In genomic region chr6:139287868-139288267, GRCh38 we compare ENCODE assay signal across 21 cellular contexts. TPM values are rescaled to one million over a fixed set of nuclear protein-coding genes. Genes with fewer than 3 reads are reported as not detected.
A peak's percentile ranks its signal among the peaks of the same experiment; 100 is the strongest.
DNase-seq lines count a peak whose midpoint lies in the region; ATAC-seq, FAIRE-seq and TF ChIP-seq lines count a peak whose summit lies in the region.
"Had no signal": no experiment of that assay in that cellular context is flagged by ENCODE, and none has a peak within 500 bp of the region (broad histone marks: within the 10 kb centered on the region; RNA-seq: fewer than 3 reads in every experiment).

No MANE protein-coding gene starts in this region.

- H3K79me2 ChIP-seq in OCI-LY7 (ENCODE audit: insufficient read depth, low read depth, low read length) = peaks cover 36% of the 10 kb centered on the region; the same call in 1 of the 2 replicates

- no peaks in the 10 kb centered on the region for H3K9me3 ChIP-seq in CD4-positive, CD25-positive, alpha-beta regulatory T cell (ENCODE audit: control insufficient read depth in 2 of 2, low read length in 2 of 2)
- H3K9me3 ChIP-seq in OCI-LY7 (ENCODE audit: low read length) (no peaks in the 10 kb centered on the region), psoas muscle (no peaks in the 10 kb centered on the region)
- H3K9me3 ChIP-seq: Peyer's patch had no signal

- H3K36me3 ChIP-seq in CD4-positive, CD25-positive, alpha-beta regulatory T cell (ENCODE audit: control insufficient read depth, insufficient read depth, low read length) = no peaks in the 10 kb centered on the region
- H3K36me3 ChIP-seq in OCI-LY7 (ENCODE audit: insufficient read depth, low read length) = peaks cover 33% of the 10 kb centered on the region
- peaks cover 0 to 10% of the 10 kb centered on the region in 2 donors for H3K36me3 ChIP-seq in psoas muscle (ENCODE audit: insufficient read depth in 1 of 2, low read depth in 1 of 2)
- H3K36me3 ChIP-seq: Peyer's patch had no signal

- peak; percentile 57 for FAIRE-seq in GM12891 (lab: Jason Lieb, UNC)
- FAIRE-seq: K562 had no signal

- TF ChIP-seq POLR2A in GM12891 (IDR thresholded peaks at IDR 0.05; ENCODE audit: low read depth, low read length) = no peak

- POLR2A ChIA-PET in OCI-LY7 (lab: Charles Lee) = interaction anchor here (0.7 to 2.9 kb wide), 9 partner anchors 9 to 66 kb away, joined by 3 to 15 read pairs (median 5); no protein-coding TSS in a partner anchor

- TF ChIP-seq CTCF in OCI-LY7 (conservative IDR thresholded peaks at IDR 0.05; ENCODE audit: low read length) = no peak
- TF ChIP-seq CTCF in psoas muscle (IDR thresholded peaks at IDR 0.05) = no peak
- no peak for TF ChIP-seq CTCF in GM10266 (IDR thresholded peaks at IDR 0.05; ENCODE audit: control insufficient read depth, insufficient read depth, low read depth, missing control alignments)

- H3K4me3 Mint-ChIP-seq in CD4-positive, CD25-positive, alpha-beta regulatory T cell = peak overlapping the region in 1 of 4 donors; percentile 33
- H3K4me3 Mint-ChIP-seq: T-helper 17 cell had no signal

- CTCF ChIA-PET in OCI-LY7 (lab: Charles Lee; ENCODE audit: unreplicated experiment) = interaction anchor here (1.3 kb wide), 1 partner anchor 82 kb away, joined by 4 read pairs; no protein-coding TSS in a partner anchor

- peak overlapping the region; percentile 43 for H3K4me2 ChIP-seq in OCI-LY7 (ENCODE audit: low read length)

- H3K4me1 ChIP-seq in CD4-positive, CD25-positive, alpha-beta regulatory T cell (ENCODE audit: control insufficient read depth, insufficient read depth, low read length, poor library complexity, severe bottlenecking) = peaks cover 28% of the 10 kb centered on the region
- peaks cover 61% of the 10 kb centered on the region for H3K4me1 ChIP-seq in OCI-LY7 (ENCODE audit: insufficient read depth, low read length, poor library complexity, severe bottlenecking)
- peaks cover 25% of the 10 kb centered on the region for H3K4me1 ChIP-seq in psoas muscle

- no peak for DNase-seq in CD4-positive, CD25-positive, alpha-beta regulatory T cell
- no peak for DNase-seq in GM12891 (ENCODE audit: insufficient read length, low spot score)
- DNase-seq in OCI-LY7 (ENCODE audit: low spot score) = peak; percentile 70
- DNase-seq in psoas muscle = no peak
- no peak for DNase-seq in AG20443 (ENCODE audit: low spot score)
- DNase-seq in GM10266 (ENCODE audit: extremely low spot score) = no peak
- DNase-seq in NCI-H128 (lab: John Stamatoyannopoulos, UW; ENCODE audit: unreplicated experiment) = no peak
- DNase-seq: ACHN, DMS153, NCI-H1092 treated with DMSO at 0.1 percent for 48 hours, NCI-H187 treated with DMSO at 0.1 percent for 48 hours, NCI-H2171, NCI-H446 treated with DMSO at 0.1 percent for 48 hours, NCI-H748 treated with DMSO at 0.1 percent for 48 hours, Peyer's patch, Right ventricle myocardium superior, T-helper 17 cell had no signal

- H3K27me3 Mint-ChIP-seq in CD4-positive, CD25-positive, alpha-beta regulatory T cell = no peaks in the 10 kb centered on the region
- H3K27me3 Mint-ChIP-seq: T-helper 17 cell had no signal

- no peak overlapping the region for H2AFZ ChIP-seq in OCI-LY7 (ENCODE audit: low read length)

- peaks cover 0 to 2% (median 0%) of the 10 kb centered on the region in 7 donors for H3K9me3 Mint-ChIP-seq in CD4-positive, CD25-positive, alpha-beta regulatory T cell

- peaks cover 23 to 46% (median 29%) of the 10 kb centered on the region in 4 donors for H3K4me1 Mint-ChIP-seq in CD4-positive, CD25-positive, alpha-beta regulatory T cell

- ATAC-seq in CD4-positive, CD25-positive, alpha-beta regulatory T cell (ENCODE audit: low read depth in 2 of 2) = no peak
- no peak for ATAC-seq in psoas muscle
- ATAC-seq: HCT116, K562, SK-N-SH treated with all-trans-retinoic acid at 6 μM for 48 hours, T-helper 17 cell had no signal

- H3K27me3 ChIP-seq in CD4-positive, CD25-positive, alpha-beta regulatory T cell (ENCODE audit: control insufficient read depth, insufficient read depth, low read length) = no peaks in the 10 kb centered on the region
- no peaks in the 10 kb centered on the region for H3K27me3 ChIP-seq in psoas muscle (ENCODE audit: insufficient read depth in 3 of 3, low read length in 2 of 3)
- H3K27me3 ChIP-seq: Peyer's patch had no signal

- peaks cover 4% of the 10 kb centered on the region for H3K36me3 Mint-ChIP-seq in CD4-positive, CD25-positive, alpha-beta regulatory T cell

- no peak overlapping the region for H3K27ac ChIP-seq in CD4-positive, CD25-positive, alpha-beta regulatory T cell (ENCODE audit: insufficient read depth, low read length, poor library complexity, severe bottlenecking)
- H3K27ac ChIP-seq in OCI-LY7 (ENCODE audit: low read depth, low read length, poor library complexity, severe bottlenecking) (peak overlapping the region; percentile 31), psoas muscle (peak overlapping the region; percentile 98)
- H3K27ac ChIP-seq: HL-60, Peyer's patch had no signal

- intact Hi-C loops in OCI-LY7 (cut with micrococcal nuclease; ENCODE audit: unreplicated experiment) = no loop called here
- intact Hi-C loops in psoas muscle (cut with DNase I) = no loop called here

- H3K9me2 ChIP-seq in OCI-LY7 (ENCODE audit: insufficient read depth, low read length) = no peaks in the 10 kb centered on the region

- 75 to 96% (median 85%) methylated on average over 2 of the region's 2 CpGs for WGBS in psoas muscle, 3 donors

- H3K27ac Mint-ChIP-seq in CD4-positive, CD25-positive, alpha-beta regulatory T cell = peak overlapping the region in 2 of 3 donors; percentile 2 to 99

- no TSS peak for BruUV-seq in OCI-LY7 (replicated peaks; lab: Mats Ljungman, UMichigan)

- H4K20me1 ChIP-seq in OCI-LY7 (ENCODE audit: insufficient read depth, low read length) = no peaks in the 10 kb centered on the region

- no peak overlapping the region for H3K4me3 ChIP-seq in CD4-positive, CD25-positive, alpha-beta regulatory T cell (ENCODE audit: low read depth, low read length)
- peak overlapping the region; percentile 4 for H3K4me3 ChIP-seq in OCI-LY7 (ENCODE audit: low read depth, low read length, poor library complexity, severe bottlenecking)
- peak overlapping the region; percentile 68 for H3K4me3 ChIP-seq in psoas muscle
- H3K4me3 ChIP-seq: K562, Peyer's patch had no signal

TF ChIP-seq in GM12891, 5 proteins besides CTCF, POLR2A, EP300 and RAD21:
- TF ChIP-seq PAX5 (IDR thresholded peaks at IDR 0.05; ENCODE audit: insufficient read depth, low read length, severe bottlenecking) = peak; percentile 89
- TF ChIP-seq POLR2AphosphoS5 (IDR thresholded peaks at IDR 0.05; ENCODE audit: low read depth, low read length) = no peak

RNA-seq across cellular contexts. Expression of gene TXLNB, which starts 3.9 kb away (rescaled TPM):
- 0.47 TPM for total RNA-seq in CD4-positive, CD25-positive, alpha-beta regulatory T cell
- polyA plus RNA-seq in CD4-positive, CD25-positive, alpha-beta regulatory T cell = under 1 TPM; 0.16 to 0.31 (median 0.21) TPM
- polyA plus RNA-seq in GM12891 (2012; ENCODE audit: low read depth, missing spikeins) = 1.7 TPM
- 7.3 and 7.9 TPM in 2 replicates for total RNA-seq in OCI-LY7 (2014; rRNA removed; shearing (Covaris generic))
- total RNA-seq in OCI-LY7 (2022) (12.4 and 13.0 TPM in 2 replicates), psoas muscle (100 to 1,000 TPM; 128 to 230 (median 158) TPM)
- polyA plus RNA-seq in psoas muscle = 10 to 100 TPM in 2 of 3 donors, 1 to 10 TPM in 1; 1.8 to 40.7 (median 32.1) TPM
- total RNA-seq: K562 had no signal
- polyA plus RNA-seq: K562 had no signal

Comparison
In these comparisons a context has a peak if more than half of its experiments do, and no peak if none do; other contexts are left out.
1. RNA of gene TXLNB, which starts 3.9 kb away (total RNA-seq): 128 to 230 TPM in psoas muscle; 7.3 to 13.0 TPM in OCI-LY7 and 0.47 TPM in CD4-positive, CD25-positive, alpha-beta regulatory T cell (single experiment); every median in the first group is over 4 times any median in the second.